Comparison of ENCODE assay signal across 11 cellular contexts in genomic region chr1:41358152-41358937, GRCh38. TPM values are rescaled to one million over a fixed set of nuclear protein-coding genes. Genes with fewer than 3 reads are reported as not detected.
DNase-seq lines count a peak whose midpoint lies in the region; ATAC-seq and TF ChIP-seq lines count a peak whose summit lies in the region.
"Had no signal": no experiment of that assay in that cellular context is flagged by ENCODE, and none has a peak within 500 bp of the region (broad histone marks: within the 10 kb centered on the region; RNA-seq: fewer than 3 reads in every experiment).

No MANE protein-coding gene starts in this region.

- TF ChIP-seq EP300 in stomach (IDR thresholded peaks at IDR 0.05) = no peak

- DNase-seq in CD8-positive, alpha-beta memory T cell = no peak
- DNase-seq in NB4 (ENCODE audit: low read depth) = peak; percentile 23
- peak; percentile 62 for DNase-seq in epithelial cell of esophagus (ENCODE audit: low read depth)
- DNase-seq in neural crest cell (ENCODE audit: low read depth, low spot score) = no peak
- no peak for DNase-seq in stomach
- no peak for DNase-seq in foreskin melanocyte
- DNase-seq in GM19238 (ENCODE audit: insufficient read length, low spot score) = no peak
- DNase-seq: activated T-cell treated with anti-CD3 and anti-CD28 coated beads, Interleukin-2, amount 50 U/mL, for 4 hours; effector CD8-positive, alpha-beta T cell; testis had no signal

- no peak overlapping the region for H3K27ac ChIP-seq in CD8-positive, alpha-beta memory T cell (ENCODE audit: low read depth, low read length)
- H3K27ac ChIP-seq in stomach = no peak overlapping the region
- H3K27ac ChIP-seq: testis had no signal

- peaks cover 18% of the 10 kb centered on the region for H3K4me1 ChIP-seq in CD8-positive, alpha-beta memory T cell (ENCODE audit: insufficient read depth, low read length)
- H3K4me1 ChIP-seq in stomach = peaks cover 18 to 53% (median 37%) of the 10 kb centered on the region in 4 donors

- POLR2A ChIA-PET in CD8-positive, alpha-beta memory T cell (lab: Charles Lee) = no interaction called here

- H3K4me1 Mint-ChIP-seq in CD8-positive, alpha-beta memory T cell = peaks cover 8 to 12% (median 11%) of the 10 kb centered on the region in 3 donors
- peaks cover 12% of the 10 kb centered on the region for H3K4me1 Mint-ChIP-seq in neural crest cell

- TF ChIP-seq CTCF in NB4 (IDR thresholded peaks at IDR 0.05; ENCODE audit: low read depth, low read length) (no peak), epithelial cell of esophagus (IDR thresholded peaks at IDR 0.05; ENCODE audit: insufficient read depth, low read depth, low read length, missing control alignments) (no peak), neural crest cell (conservative IDR thresholded peaks at IDR 0.05) (no peak), stomach (IDR thresholded peaks at IDR 0.05) (no peak)

- no peaks in the 10 kb centered on the region for H3K36me3 Mint-ChIP-seq in CD8-positive, alpha-beta memory T cell
- no peaks in the 10 kb centered on the region for H3K36me3 Mint-ChIP-seq in neural crest cell (ENCODE audit: low read depth)

- H3K4me3 ChIP-seq in CD8-positive, alpha-beta memory T cell (ENCODE audit: low read length) = no peak overlapping the region
- H3K4me3 ChIP-seq in NB4 (ENCODE audit: low read depth, low read length) (no peak overlapping the region), epithelial cell of esophagus (ENCODE audit: low read length) (no peak overlapping the region), stomach (no peak overlapping the region)
- H3K4me3 ChIP-seq: testis had no signal

- no peaks in the 10 kb centered on the region for H3K9me3 ChIP-seq in CD8-positive, alpha-beta memory T cell (ENCODE audit: low read length)
- H3K9me3 ChIP-seq in stomach = no peaks in the 10 kb centered on the region
- H3K9me3 ChIP-seq: testis had no signal

- CTCF ChIA-PET in CD8-positive, alpha-beta memory T cell (lab: Charles Lee) = no interaction called here

- TF ChIP-seq POLR2A in NB4 (IDR thresholded peaks at IDR 0.05; ENCODE audit: extremely low read depth, insufficient read length) (no peak), stomach (IDR thresholded peaks at IDR 0.05) (no peak)

- H3K9me3 Mint-ChIP-seq in CD8-positive, alpha-beta memory T cell = no peaks in the 10 kb centered on the region
- H3K9me3 Mint-ChIP-seq in neural crest cell = no peaks in the 10 kb centered on the region
- H3K9me3 Mint-ChIP-seq: activated T-cell treated with anti-CD3 and anti-CD28 coated beads, Interleukin-2, amount 50 U/mL, for 4 hours had no signal

- intact Hi-C loops in stomach (cut with DNase I; ENCODE audit: low total_unique reads) = no loop called here

- peaks cover 10% of the 10 kb centered on the region for H3K27me3 ChIP-seq in CD8-positive, alpha-beta memory T cell (ENCODE audit: insufficient read depth, low read length, poor library complexity, severe bottlenecking)
- peaks cover 0 to 19% (median 18%) of the 10 kb centered on the region in 3 donors for H3K27me3 ChIP-seq in stomach
- H3K27me3 ChIP-seq: testis had no signal

- peaks cover 8 to 15% of the 10 kb centered on the region in 2 donors for H3K27me3 Mint-ChIP-seq in CD8-positive, alpha-beta memory T cell
- peaks cover 32% of the 10 kb centered on the region for H3K27me3 Mint-ChIP-seq in neural crest cell (ENCODE audit: low read depth)

- H3K36me3 ChIP-seq in CD8-positive, alpha-beta memory T cell (ENCODE audit: insufficient read depth, low read length) = no peaks in the 10 kb centered on the region
- no peaks in the 10 kb centered on the region for H3K36me3 ChIP-seq in stomach

- WGBS in stomach, 5 donors = 56 to 62% (median 58%) methylated on average over 23 to 25 of the region's 25 CpGs

- H3K27ac Mint-ChIP-seq in CD8-positive, alpha-beta memory T cell = peak overlapping the region in 6 of 8 donors; percentile 70 to 97 (median 84)
- H3K27ac Mint-ChIP-seq in neural crest cell (ENCODE audit: unreplicated experiment) = no peak overlapping the region

- peak overlapping the region in 1 of 7 donors; percentile 28 for H3K4me3 Mint-ChIP-seq in CD8-positive, alpha-beta memory T cell
- peak overlapping the region; percentile 25 for H3K4me3 Mint-ChIP-seq in neural crest cell

- ATAC-seq in HG03565 (IDR thresholded peaks at IDR 0.05; ENCODE audit: unreplicated experiment) = no peak
- ATAC-seq: activated T-cell treated with anti-CD3 and anti-CD28 coated beads, Interleukin-2, amount 50 U/mL, for 4 hours had no signal

RNA-seq across cellular contexts. Expression of gene FOXO6, which starts 2.9 kb away (rescaled TPM):
- total RNA-seq in CD8-positive, alpha-beta memory T cell = under 1 TPM in 1 of 2 experiments, not detected in 1; 0.11 TPM
- polyA plus RNA-seq in CD8-positive, alpha-beta memory T cell = not detected
- total RNA-seq in neural crest cell = 1.2 and 1.4 TPM in 2 replicates
- total RNA-seq in stomach = 1 to 10 TPM in 1 of 5 donors, under 1 TPM in 1, not detected in 3; under 0.01 to 1.1 TPM
- polyA plus RNA-seq in stomach = under 1 TPM in 2 of 3 donors, not detected in 1; 0.37 to 0.83 TPM

Comparison
In these comparisons a context has a peak if more than half of its experiments do, and no peak if none do; other contexts are left out.
1. DNase-seq: peak in NB4 (single experiment) and epithelial cell of esophagus (single experiment); none in CD8-positive, alpha-beta memory T cell (0 of 5), neural crest cell (single experiment), stomach (single experiment), foreskin melanocyte (single experiment) and GM19238 (single experiment).